ENCODE assay signal across 19 cellular contexts in the genomic region with DNA sequence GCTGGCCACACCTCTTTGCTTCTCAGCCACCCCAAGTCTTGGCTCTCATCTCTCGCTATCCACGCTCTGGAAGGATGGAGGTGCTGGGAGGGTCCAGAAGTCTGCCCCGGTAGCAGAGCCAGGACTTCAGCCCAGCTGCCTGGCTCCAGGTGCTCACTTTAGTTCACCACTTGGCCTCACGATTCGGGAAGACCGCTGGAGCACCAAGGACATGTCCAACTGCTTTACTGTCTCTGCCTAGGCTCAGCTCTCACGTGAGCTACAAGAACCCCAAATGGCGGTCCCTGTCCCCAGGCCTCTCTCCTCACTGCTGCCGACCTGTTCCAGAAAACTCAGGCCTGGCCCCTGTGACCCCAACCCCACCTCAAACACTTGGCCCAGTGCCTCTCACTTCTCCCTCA. TPM values are rescaled to one million over a fixed set of nuclear protein-coding genes. Genes with fewer than 3 reads are reported as not detected.
DNase-seq lines count a peak whose midpoint lies in the region; ATAC-seq and TF ChIP-seq lines count a peak whose summit lies in the region.
"Had no signal": no experiment of that assay in that cellular context is flagged by ENCODE, and none has a peak within 500 bp of the region (broad histone marks: within the 10 kb centered on the region; RNA-seq: fewer than 3 reads in every experiment).

No MANE protein-coding gene starts in this region.

- WGBS in SK-N-SH (ENCODE audit: low lambda C conversion rate), result 100% methylated on average over 6 of the region's 9 CpGs

- H3K9me3 ChIP-seq in SK-N-SH, result no peaks in the 10 kb centered on the region
- H3K9me3 ChIP-seq in BLaER1 treated with 17β-estradiol and CSF1 and Interleukin-3, amounts not matched to agents 10 nM and 100 nM (replicated peaks in 1 of 11), result no peaks in the 10 kb centered on the region
- no peaks in the 10 kb centered on the region for H3K9me3 ChIP-seq in naive thymus-derived CD4-positive, alpha-beta T cell (ENCODE audit: control insufficient read depth in 2 of 3, low read length in 3 of 3)
- H3K9me3 ChIP-seq: lower lobe of right lung, suprapubic skin had no signal

- H3K4me1 Mint-ChIP-seq in activated CD8-positive, alpha-beta T cell treated with anti-CD3 and anti-CD28 coated beads, Interleukin-2, amount 10 ng/mL, durations not matched to agents 7 days and 5 days (ENCODE audit: low read depth), result peaks cover 58% of the 10 kb centered on the region
- peaks cover 44 to 67% (median 53%) of the 10 kb centered on the region in 7 donors for H3K4me1 Mint-ChIP-seq in naive thymus-derived CD4-positive, alpha-beta T cell

- TF ChIP-seq RAD21 in SK-N-SH (IDR thresholded peaks at IDR 0.05; ENCODE audit: low read length), result no peak

- H3K4me3 ChIP-seq in SK-N-SH (ENCODE audit: low read depth in 2 of 2, low read length in 1 of 2), result no peak overlapping the region
- no peak overlapping the region for H3K4me3 ChIP-seq in BLaER1 treated with 17β-estradiol and CSF1 and Interleukin-3, amounts not matched to agents 10 nM and 100 nM
- H3K4me3 ChIP-seq in naive thymus-derived CD4-positive, alpha-beta T cell (ENCODE audit: low read length), result no peak overlapping the region
- H3K4me3 ChIP-seq: lower lobe of right lung, suprapubic skin had no signal

- no peaks in the 10 kb centered on the region for H3K27me3 Mint-ChIP-seq in activated CD8-positive, alpha-beta T cell treated with anti-CD3 and anti-CD28 coated beads, Interleukin-2, amount 10 ng/mL, durations not matched to agents 7 days and 5 days (ENCODE audit: low read depth)
- no peaks in the 10 kb centered on the region for H3K27me3 Mint-ChIP-seq in naive thymus-derived CD4-positive, alpha-beta T cell

- H2AFZ ChIP-seq in SK-N-SH (ENCODE audit: low read depth), result no peak overlapping the region

- H3K79me2 ChIP-seq in SK-N-SH (ENCODE audit: insufficient read depth), result peaks cover 84% of the 10 kb centered on the region

- H3K9me2 ChIP-seq in SK-N-SH, result no peaks in the 10 kb centered on the region

- peaks cover 6 to 34% of the 10 kb centered on the region in 2 experiments for H3K36me3 ChIP-seq in SK-N-SH (replicated peaks in 1 of 2; ENCODE audit: control insufficient read depth in 1 of 2, insufficient read depth in 2 of 2, low read length in 1 of 2)
- peaks cover 46 to 65% (median 61%) of the 10 kb centered on the region in 11 experiments for H3K36me3 ChIP-seq in BLaER1 treated with 17β-estradiol and CSF1 and Interleukin-3, amounts not matched to agents 10 nM and 100 nM
- peaks cover 0 to 41% (median 0%) of the 10 kb centered on the region in 3 experiments for H3K36me3 ChIP-seq in naive thymus-derived CD4-positive, alpha-beta T cell (ENCODE audit: control insufficient read depth in 2 of 3, insufficient read depth in 3 of 3, low read length in 3 of 3)

- no peak for TF ChIP-seq CTCF in SK-N-SH (IDR thresholded peaks at IDR 0.05)

- no peaks in the 10 kb centered on the region for H3K9me3 Mint-ChIP-seq in activated CD8-positive, alpha-beta T cell treated with anti-CD3 and anti-CD28 coated beads, Interleukin-2, amount 10 ng/mL, durations not matched to agents 7 days and 5 days (ENCODE audit: insufficient read depth)
- H3K9me3 Mint-ChIP-seq in naive thymus-derived CD4-positive, alpha-beta T cell, result peaks cover 0 to 3% (median 0%) of the 10 kb centered on the region in 11 donors

- intact Hi-C loops in naive thymus-derived CD4-positive, alpha-beta T cell (cut with micrococcal nuclease), result no loop called here

- H3K27me3 ChIP-seq in SK-N-SH (ENCODE audit: insufficient read depth), result no peaks in the 10 kb centered on the region
- H3K27me3 ChIP-seq in BLaER1 treated with 17β-estradiol and CSF1 and Interleukin-3, amounts not matched to agents 10 nM and 100 nM, result no peaks in the 10 kb centered on the region
- H3K27me3 ChIP-seq in naive thymus-derived CD4-positive, alpha-beta T cell (ENCODE audit: control insufficient read depth in 2 of 2, insufficient read depth in 2 of 2, low read length in 2 of 2), result no peaks in the 10 kb centered on the region
- H3K27me3 ChIP-seq: suprapubic skin had no signal

- peaks cover 14 to 27% of the 10 kb centered on the region in 2 experiments for H3K4me1 ChIP-seq in SK-N-SH (ENCODE audit: control insufficient read depth in 1 of 2, insufficient read depth in 2 of 2, low read depth in 1 of 2, low read length in 1 of 2)
- peaks cover 37 to 44% (median 40%) of the 10 kb centered on the region in 10 experiments for H3K4me1 ChIP-seq in BLaER1 treated with 17β-estradiol and CSF1 and Interleukin-3, amounts not matched to agents 10 nM and 100 nM
- peaks cover 36 to 41% of the 10 kb centered on the region in 2 donors for H3K4me1 ChIP-seq in naive thymus-derived CD4-positive, alpha-beta T cell (ENCODE audit: control insufficient read depth in 2 of 2, insufficient read depth in 2 of 2, low read length in 2 of 2)

- ATAC-seq in SK-N-SH treated with all-trans-retinoic acid at 6 μM for 48 hours (no peak), GM21526 (IDR thresholded peaks at IDR 0.05; ENCODE audit: low FRiP score, unreplicated experiment) (no peak), GM21515 (IDR thresholded peaks at IDR 0.05; ENCODE audit: unreplicated experiment) (no peak)
- ATAC-seq in activated CD8-positive, alpha-beta T cell treated with anti-CD3 and anti-CD28 coated beads, Interleukin-2, amount 10 ng/mL, durations not matched to agents 7 days and 5 days, result no peak
- ATAC-seq in naive thymus-derived CD4-positive, alpha-beta T cell, result no peak
- ATAC-seq: HCT116, lower lobe of right lung, Panc1 had no signal

- H3K9ac ChIP-seq in SK-N-SH, result no peak overlapping the region
- H3K9ac ChIP-seq in BLaER1 treated with 17β-estradiol and CSF1 and Interleukin-3, amounts not matched to agents 10 nM and 100 nM, result peak overlapping the region in 3 of 11 experiments; percentile 10 to 36 (median 12); a peak in 1 of 22 replicates

- H3K27ac ChIP-seq in SK-N-SH (ENCODE audit: low read depth in 2 of 2, low read length in 1 of 2), result no peak overlapping the region
- no peak overlapping the region for H3K27ac ChIP-seq in BLaER1 treated with 17β-estradiol and CSF1 and Interleukin-3, amounts not matched to agents 10 nM and 100 nM
- no peak overlapping the region for H3K27ac ChIP-seq in naive thymus-derived CD4-positive, alpha-beta T cell (ENCODE audit: low read depth, low read length)
- H3K27ac ChIP-seq: lower lobe of right lung, suprapubic skin had no signal

- H3K4me3 Mint-ChIP-seq in activated CD8-positive, alpha-beta T cell treated with anti-CD3 and anti-CD28 coated beads, Interleukin-2, amount 10 ng/mL, durations not matched to agents 7 days and 5 days, result peak overlapping the region; percentile 90
- peak overlapping the region in 6 of 10 donors; percentile 2 to 99 (median 61) for H3K4me3 Mint-ChIP-seq in naive thymus-derived CD4-positive, alpha-beta T cell

- no peak for DNase-seq in SK-N-SH
- DNase-seq in activated CD8-positive, alpha-beta T cell treated with anti-CD3 and anti-CD28 coated beads, Interleukin-2, amount 10 ng/mL, durations not matched to agents 7 days and 5 days, result no peak
- DNase-seq in naive thymus-derived CD4-positive, alpha-beta T cell, result no peak
- DNase-seq in HUDEP-2 (lab: John Stamatoyannopoulos, UW; ENCODE audit: unreplicated experiment in 76 of 76), result no peak
- DNase-seq: 8988T, activated T-cell treated with anti-CD3 and anti-CD28 coated beads for 4 hours, aorta, GDM1, lower lobe of right lung, MV-4-11, NCI-H2107, NCI-H748 treated with DMSO at 0.1 percent for 48 hours had no signal

- no peak for TF ChIP-seq EP300 in SK-N-SH (IDR thresholded peaks at IDR 0.05; ENCODE audit: borderline replicate concordance in 1 of 2, low read depth in 1 of 2, low read length in 1 of 2)

- peak overlapping the region; percentile 94; the same call in 1 of the 2 replicates for H3K4me2 ChIP-seq in SK-N-SH
- peak overlapping the region in 9 of 11 experiments; percentile 18 to 100 (median 98); a peak in 12 of 22 replicates for H3K4me2 ChIP-seq in BLaER1 treated with 17β-estradiol and CSF1 and Interleukin-3, amounts not matched to agents 10 nM and 100 nM

- peaks cover 62% of the 10 kb centered on the region for H4K20me1 ChIP-seq in SK-N-SH (ENCODE audit: insufficient read depth)
- H4K20me1 ChIP-seq in BLaER1 treated with 17β-estradiol and CSF1 and Interleukin-3, amounts not matched to agents 10 nM and 100 nM, result peaks cover 73 to 91% (median 80%) of the 10 kb centered on the region in 11 experiments; a peak in 21 of 22 replicates

- POLR2A ChIA-PET in SK-N-SH (lab: Yijun Ruan, JAX), result no interaction called here
- POLR2A ChIA-PET in activated CD8-positive, alpha-beta T cell treated with anti-CD3 and anti-CD28 coated beads, Interleukin-2, amount 10 ng/mL, durations not matched to agents 7 days and 5 days (lab: Charles Lee), result interaction anchor here (0.5 to 4.7 kb wide), 4 partner anchors 11 to 124 kb away, joined by 3 to 60 read pairs (median 3); a partner anchor contains a TSS
- POLR2A ChIA-PET in naive thymus-derived CD4-positive, alpha-beta T cell (lab: Charles Lee), result interaction anchor here (0.9 kb wide), 1 partner anchor 9 kb away, joined by 4 read pairs; no protein-coding TSS in a partner anchor

- peak overlapping the region; percentile 53 for H3K27ac Mint-ChIP-seq in activated CD8-positive, alpha-beta T cell treated with anti-CD3 and anti-CD28 coated beads, Interleukin-2, amount 10 ng/mL, durations not matched to agents 7 days and 5 days
- peak overlapping the region in 5 of 9 donors; percentile 59 to 82 (median 74) for H3K27ac Mint-ChIP-seq in naive thymus-derived CD4-positive, alpha-beta T cell

- CTCF ChIA-PET in SK-N-SH (lab: Yijun Ruan, JAX), result interaction anchor here (1.2 kb wide), 1 partner anchor 10 kb away, joined by 3 read pairs; no protein-coding TSS in a partner anchor
- CTCF ChIA-PET in activated CD8-positive, alpha-beta T cell treated with anti-CD3 and anti-CD28 coated beads, Interleukin-2, amount 10 ng/mL, durations not matched to agents 7 days and 5 days (lab: Charles Lee), result no interaction called here
- CTCF ChIA-PET in naive thymus-derived CD4-positive, alpha-beta T cell (lab: Charles Lee), result interaction anchor here (1.3 kb wide), 1 partner anchor 98 kb away, joined by 3 read pairs; no protein-coding TSS in a partner anchor

- peaks cover 57% of the 10 kb centered on the region for H3K36me3 Mint-ChIP-seq in activated CD8-positive, alpha-beta T cell treated with anti-CD3 and anti-CD28 coated beads, Interleukin-2, amount 10 ng/mL, durations not matched to agents 7 days and 5 days (ENCODE audit: low read depth)
- H3K36me3 Mint-ChIP-seq in naive thymus-derived CD4-positive, alpha-beta T cell, result peaks cover 0 to 18% (median 0%) of the 10 kb centered on the region in 5 donors

- H3F3A ChIP-seq in SK-N-SH (replicated peaks; ENCODE audit: insufficient read depth), result no peaks in the 10 kb centered on the region

RNA-seq across cellular contexts. Expression of a gene that starts 3.4 kb away (rescaled TPM):
- polyA plus RNA-seq in SK-N-SH (2012; rRNA removed), result 11.1 and 16.1 TPM in 2 replicates
- 6.9 and 10.8 TPM in 2 replicates for polyA plus RNA-seq in SK-N-SH (2012; cell fraction: cytosol; rRNA removed)
- 47.1 and 60.3 TPM in 2 replicates for polyA plus RNA-seq in SK-N-SH (2012; cell fraction: nucleus; rRNA removed)
- total RNA-seq in activated CD8-positive, alpha-beta T cell treated with anti-CD3 and anti-CD28 coated beads, Interleukin-2, amount 10 ng/mL, durations not matched to agents 7 days and 5 days, result 10 to 100 TPM; 66.5 to 71.9 TPM
- total RNA-seq in naive thymus-derived CD4-positive, alpha-beta T cell, result 10 to 100 TPM; 36.0 to 64.9 (median 48.2) TPM
- 10 to 100 TPM; 11.8 to 22.4 TPM for polyA plus RNA-seq in naive thymus-derived CD4-positive, alpha-beta T cell

RNA-seq across cellular contexts. Expression of a gene that starts 13.4 kb away (rescaled TPM):
- 1.5 and 1.6 TPM in 2 replicates for polyA plus RNA-seq in SK-N-SH (2012; rRNA removed)
- polyA plus RNA-seq in SK-N-SH (2012; cell fraction: cytosol; rRNA removed), result 0.35 and 0.69 TPM in 2 replicates
- polyA plus RNA-seq in SK-N-SH (2012; cell fraction: nucleus; rRNA removed), result 13.2 TPM in 2 replicates
- total RNA-seq in activated CD8-positive, alpha-beta T cell treated with anti-CD3 and anti-CD28 coated beads, Interleukin-2, amount 10 ng/mL, durations not matched to agents 7 days and 5 days, result 1 to 10 TPM; 2.8 to 4.0 TPM
- total RNA-seq in naive thymus-derived CD4-positive, alpha-beta T cell, result 1 to 10 TPM in 3 of 5 experiments, under 1 TPM in 2; 0.92 to 2.5 (median 1.8) TPM
- polyA plus RNA-seq in naive thymus-derived CD4-positive, alpha-beta T cell, result under 1 TPM; 0.18 to 0.44 TPM
- polyA plus RNA-seq: aorta had no signal
